In the genomic region with DNA sequence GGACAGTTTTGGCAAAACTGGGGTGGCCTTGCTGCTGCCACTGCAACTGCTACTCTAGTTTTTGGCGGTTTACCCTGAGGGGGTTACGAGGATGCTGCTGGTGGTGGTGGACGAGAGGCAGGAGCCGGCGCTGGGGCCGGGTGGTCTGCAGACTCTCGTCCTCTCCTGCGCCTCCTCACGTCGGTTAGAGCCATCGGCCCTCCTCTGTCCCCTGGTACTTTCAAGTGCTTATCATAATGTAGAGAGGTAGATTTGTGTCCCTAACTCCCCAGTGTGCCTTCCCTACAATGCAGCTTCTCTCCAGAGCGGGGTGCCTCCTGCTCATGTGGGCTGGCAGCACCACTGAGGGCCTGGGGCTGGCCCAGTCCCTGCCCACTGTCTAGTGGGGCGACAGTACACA, we compare ENCODE assay signal across 7 cellular contexts. TPM values are rescaled to one million over a fixed set of nuclear protein-coding genes. Genes with fewer than 3 reads are reported as not detected.
"Had no signal": no experiment of that assay in that cellular context is flagged by ENCODE, and none has a peak within 500 bp of the region (broad histone marks: within the 10 kb centered on the region; RNA-seq: fewer than 3 reads in every experiment).

No MANE protein-coding gene starts in this region.

- H3K4me3 ChIP-seq: GM23248, HAP-1 had no signal

- DNase-seq: GM23248, GOT3, H7, KBM-7 had no signal

- H3K36me3 ChIP-seq: HAP-1 had no signal

- H3K9ac ChIP-seq: GM23248 had no signal

- H3K27ac ChIP-seq: GM23248 had no signal

- H2AFZ ChIP-seq: GM23248 had no signal

- H3K9me3 ChIP-seq: HAP-1 had no signal

RNA-seq across cellular contexts. Expression of a gene that starts 25.9 kb away (rescaled TPM):
- total RNA-seq: GM23248, H4, H7, HT-29 had no signal
- polyA plus RNA-seq: GM23248 had no signal
